Comparison of ENCODE assay signal across 19 cellular contexts in genomic region chr11:126653040-126653439, GRCh38.
"Had no signal": no experiment of that assay in that cellular context is flagged by ENCODE, and none has a peak within 500 bp of the region (broad histone marks: within the 10 kb centered on the region; RNA-seq: fewer than 3 reads in every experiment).

No MANE protein-coding gene starts in this region.

- DNase-seq: MV-4-11, NCI-H1048, NCI-H1105, NCI-H1436 treated with DMSO at 0.1 percent for 48 hours, NCI-H1694, NCI-H187 treated with DMSO at 0.1 percent for 48 hours, NCI-H2081, NCI-H2227 treated with DMSO at 0.1 percent for 48 hours, NCI-H446 treated with DMSO at 0.1 percent for 48 hours, NCI-H510A treated with DMSO at 0.1 percent for 48 hours, NCI-H526, NCI-H774, Right ventricle myocardium superior, RPMI8226, SIG-M5 had no signal

- H3K36me3 ChIP-seq: SJSA1 had no signal

- H3K27ac ChIP-seq: HL-60, SJSA1, SK-N-MC had no signal

- H3K27me3 ChIP-seq: SJSA1 had no signal

- H3K4me3 ChIP-seq: K562, SJSA1, SK-N-MC had no signal

- H3K9me3 ChIP-seq: SJSA1 had no signal
